Comparison of ENCODE assay signal across 1 cellular context in genomic region chr22:24088796-24089195, GRCh38.
TF ChIP-seq lines count a peak whose summit lies in the region.

No MANE protein-coding gene starts in this region.

TF ChIP-seq in K562, 482 proteins besides CTCF, POLR2A, EP300 and RAD21 (continued from another document):
- TF ChIP-seq, protein P1, sequence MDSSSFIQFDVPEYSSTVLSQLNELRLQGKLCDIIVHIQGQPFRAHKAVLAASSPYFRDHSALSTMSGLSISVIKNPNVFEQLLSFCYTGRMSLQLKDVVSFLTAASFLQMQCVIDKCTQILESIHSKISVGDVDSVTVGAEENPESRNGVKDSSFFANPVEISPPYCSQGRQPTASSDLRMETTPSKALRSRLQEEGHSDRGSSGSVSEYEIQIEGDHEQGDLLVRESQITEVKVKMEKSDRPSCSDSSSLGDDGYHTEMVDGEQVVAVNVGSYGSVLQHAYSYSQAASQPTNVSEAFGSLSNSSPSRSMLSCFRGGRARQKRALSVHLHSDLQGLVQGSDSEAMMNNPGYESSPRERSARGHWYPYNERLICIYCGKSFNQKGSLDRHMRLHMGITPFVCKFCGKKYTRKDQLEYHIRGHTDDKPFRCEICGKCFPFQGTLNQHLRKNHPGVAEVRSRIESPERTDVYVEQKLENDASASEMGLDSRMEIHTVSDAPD (CRISPR knock-in tag; IDR thresholded peaks at IDR 0.05) = no peak
- TF ChIP-seq U2AF1 (optimal IDR thresholded peaks at IDR 0.05; ENCODE audit: low read depth, low read length) (no peak), RB1 (IDR thresholded peaks at IDR 0.05; ENCODE audit: low read depth) (no peak), ZNF174 (CRISPR knock-in tag; IDR thresholded peaks at IDR 0.05) (no peak), YBX1 (IDR thresholded peaks at IDR 0.05) (no peak), NR2F6 (CRISPR knock-in tag; IDR thresholded peaks at IDR 0.05) (no peak), HNRNPK (IDR thresholded peaks at IDR 0.05; ENCODE audit: low read depth, low read length, poor library complexity, severe bottlenecking) (no peak), POLR3A (IDR thresholded peaks at IDR 0.05; ENCODE audit: borderline replicate concordance, extremely low read depth, insufficient read depth, insufficient read length) (no peak), SREBF2 (CRISPR knock-in tag; IDR thresholded peaks at IDR 0.05) (no peak), CEBPG (CRISPR knock-in tag; IDR thresholded peaks at IDR 0.05) (no peak), CEBPG (tag; conservative IDR thresholded peaks at IDR 0.05 in 1 of 2, IDR thresholded peaks at IDR 0.05 in 1 of 2) (no peak), ZNF830 (CRISPR knock-in tag; IDR thresholded peaks at IDR 0.05) (no peak), ZNF764 (CRISPR knock-in tag; IDR thresholded peaks at IDR 0.05; ENCODE audit: low read depth) (no peak)
- TF ChIP-seq, protein P2, sequence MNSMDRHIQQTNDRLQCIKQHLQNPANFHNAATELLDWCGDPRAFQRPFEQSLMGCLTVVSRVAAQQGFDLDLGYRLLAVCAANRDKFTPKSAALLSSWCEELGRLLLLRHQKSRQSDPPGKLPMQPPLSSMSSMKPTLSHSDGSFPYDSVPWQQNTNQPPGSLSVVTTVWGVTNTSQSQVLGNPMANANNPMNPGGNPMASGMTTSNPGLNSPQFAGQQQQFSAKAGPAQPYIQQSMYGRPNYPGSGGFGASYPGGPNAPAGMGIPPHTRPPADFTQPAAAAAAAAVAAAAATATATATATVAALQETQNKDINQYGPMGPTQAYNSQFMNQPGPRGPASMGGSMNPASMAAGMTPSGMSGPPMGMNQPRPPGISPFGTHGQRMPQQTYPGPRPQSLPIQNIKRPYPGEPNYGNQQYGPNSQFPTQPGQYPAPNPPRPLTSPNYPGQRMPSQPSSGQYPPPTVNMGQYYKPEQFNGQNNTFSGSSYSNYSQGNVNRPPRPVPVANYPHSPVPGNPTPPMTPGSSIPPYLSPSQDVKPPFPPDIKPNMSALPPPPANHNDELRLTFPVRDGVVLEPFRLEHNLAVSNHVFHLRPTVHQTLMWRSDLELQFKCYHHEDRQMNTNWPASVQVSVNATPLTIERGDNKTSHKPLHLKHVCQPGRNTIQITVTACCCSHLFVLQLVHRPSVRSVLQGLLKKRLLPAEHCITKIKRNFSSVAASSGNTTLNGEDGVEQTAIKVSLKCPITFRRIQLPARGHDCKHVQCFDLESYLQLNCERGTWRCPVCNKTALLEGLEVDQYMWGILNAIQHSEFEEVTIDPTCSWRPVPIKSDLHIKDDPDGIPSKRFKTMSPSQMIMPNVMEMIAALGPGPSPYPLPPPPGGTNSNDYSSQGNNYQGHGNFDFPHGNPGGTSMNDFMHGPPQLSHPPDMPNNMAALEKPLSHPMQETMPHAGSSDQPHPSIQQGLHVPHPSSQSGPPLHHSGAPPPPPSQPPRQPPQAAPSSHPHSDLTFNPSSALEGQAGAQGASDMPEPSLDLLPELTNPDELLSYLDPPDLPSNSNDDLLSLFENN (IDR thresholded peaks at IDR 0.05; ENCODE audit: low read depth in 2 of 2, low read length in 2 of 2) = no peak
- TF ChIP-seq, protein P3, sequence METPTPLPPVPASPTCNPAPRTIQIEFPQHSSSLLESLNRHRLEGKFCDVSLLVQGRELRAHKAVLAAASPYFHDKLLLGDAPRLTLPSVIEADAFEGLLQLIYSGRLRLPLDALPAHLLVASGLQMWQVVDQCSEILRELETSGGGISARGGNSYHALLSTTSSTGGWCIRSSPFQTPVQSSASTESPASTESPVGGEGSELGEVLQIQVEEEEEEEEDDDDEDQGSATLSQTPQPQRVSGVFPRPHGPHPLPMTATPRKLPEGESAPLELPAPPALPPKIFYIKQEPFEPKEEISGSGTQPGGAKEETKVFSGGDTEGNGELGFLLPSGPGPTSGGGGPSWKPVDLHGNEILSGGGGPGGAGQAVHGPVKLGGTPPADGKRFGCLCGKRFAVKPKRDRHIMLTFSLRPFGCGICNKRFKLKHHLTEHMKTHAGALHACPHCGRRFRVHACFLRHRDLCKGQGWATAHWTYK (CRISPR knock-in tag; IDR thresholded peaks at IDR 0.05) = no peak
